23 cellular contexts compared by ENCODE assay signal in the genomic region with DNA sequence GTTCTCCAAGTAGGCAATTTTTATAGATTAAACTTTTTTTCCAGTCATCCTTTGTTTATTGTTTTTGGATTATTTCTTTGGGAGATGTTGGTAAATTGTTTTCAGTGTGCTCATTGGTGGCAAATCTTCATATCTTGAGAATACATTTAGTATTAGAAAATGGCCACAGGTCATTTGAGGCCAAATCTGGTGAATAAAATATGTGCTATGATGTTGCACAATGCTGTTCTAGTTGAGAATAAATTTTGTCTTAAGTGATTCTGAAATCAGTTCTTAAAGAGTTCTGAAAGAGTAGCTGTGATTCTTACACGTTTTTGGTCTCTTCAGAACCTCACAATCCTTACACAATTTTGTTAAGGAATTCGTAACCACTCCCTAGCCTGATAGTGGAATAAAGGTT.
"Had no signal": no experiment of that assay in that cellular context is flagged by ENCODE, and none has a peak within 500 bp of the region (broad histone marks: within the 10 kb centered on the region; RNA-seq: fewer than 3 reads in every experiment).

No MANE protein-coding gene starts in this region.

- ATAC-seq: activated CD4-positive, alpha-beta T cell treated with anti-CD3 and anti-CD28 coated beads for 36 hours; activated T-cell treated with anti-CD3 and anti-CD28 coated beads, Interleukin-2, amount 50 U/mL, for 72 hours; heart right ventricle; left ventricle myocardium superior; mucosa of descending colon; natural killer cell treated with Interleukin-12 subunit alpha and Interleukin-12 subunit beta and Interleukin-15 and Interleukin-18, amount 100 ng/mL, for 72 hours; right cardiac atrium had no signal

- H3K27ac ChIP-seq: adrenal gland, ascending aorta, epithelial cell of prostate, esophagus squamous epithelium, heart right ventricle, spleen, testis, transverse colon had no signal

- H3K4me3 ChIP-seq: adrenal gland, ascending aorta, esophagus squamous epithelium, heart right ventricle, mucosa of descending colon, spleen, testis, transverse colon had no signal

- H3K27me3 ChIP-seq: adrenal gland, ascending aorta, esophagus squamous epithelium, heart right ventricle, spleen, testis, transverse colon had no signal

- H3K4me1 ChIP-seq: adrenal gland, ascending aorta, esophagus squamous epithelium, heart right ventricle, spleen, testis, transverse colon had no signal

- DNase-seq: activated CD4-positive, alpha-beta T cell treated with anti-CD3 and anti-CD28 coated beads for 36 hours; activated CD4-positive, CD25-positive, alpha-beta regulatory T cell; activated naive CD4-positive, alpha-beta T cell; activated T-cell treated with anti-CD3 and anti-CD28 coated beads for 4 hours; activated T-cell treated with anti-CD3 and anti-CD28 coated beads, Interleukin-2, amount 50 U/mL, for 72 hours; adrenal gland; caudate nucleus; esophagus squamous epithelium; foreskin melanocyte; heart right ventricle; islet precursor cell; left ventricle myocardium superior; mucosa of descending colon; posterior cingulate gyrus; right cardiac atrium; spleen; stimulated activated CD4-positive, alpha-beta T cell treated with anti-CD3 and anti-CD28 coated beads, Interleukin-2, amount 100 ng/mL, for 48 hours; stimulated activated naive CD4-positive, alpha-beta T cell treated with Interleukin-2 at 50 U/mL for 16 hours; testis; transverse colon had no signal

- H3K9me3 ChIP-seq: adrenal gland, ascending aorta, esophagus squamous epithelium, heart right ventricle, mucosa of descending colon, spleen, testis, transverse colon had no signal

- H3K36me3 ChIP-seq: adrenal gland had no signal
